ENCODE assay signal across 20 cellular contexts in genomic region chr5:151647320-151647861, GRCh38. TPM values are rescaled to one million over a fixed set of nuclear protein-coding genes. Genes with fewer than 3 reads are reported as not detected.
DNase-seq lines count a peak whose midpoint lies in the region; ATAC-seq and TF ChIP-seq lines count a peak whose summit lies in the region.
"Had no signal": no experiment of that assay in that cellular context is flagged by ENCODE, and none has a peak within 500 bp of the region (broad histone marks: within the 10 kb centered on the region; RNA-seq: fewer than 3 reads in every experiment).

No MANE protein-coding gene starts in this region.

- H2AFZ ChIP-seq in PC-9 (no peak overlapping the region), smooth muscle cell (ENCODE audit: low read depth) (no peak overlapping the region)

- H3K27ac Mint-ChIP-seq in CD14-positive monocyte = peak overlapping the region; percentile 88 to 95 (median 93)
- H3K27ac Mint-ChIP-seq: activated naive CD8-positive, alpha-beta T cell treated with anti-CD3 and anti-CD28 coated beads, Interleukin-2, amount 10 ng/mL, durations not matched to agents 7 days and 5 days; activated T-helper 1 cell treated with anti-CD3 and anti-CD28 coated beads, Interleukin-12 subunit alpha, Interleukin-12 subunit beta, Interleukin-2, Interleukin-4 antibody, amounts not matched to agents 30 ng/mL and 10 ng/mL and 1 ng/mL, durations not matched to agents 14 hours and 24 hours and 36 hours; endodermal cell; stimulated activated naive CD8-positive, alpha-beta T cell treated with anti-CD3 and anti-CD28 coated beads, Interleukin-15, Interleukin-2, amounts not matched to agents 100 ng/mL and 50 ng/mL, for 24 hours had no signal

- H3K9me2 ChIP-seq in PC-9 (ENCODE audit: insufficient read depth) = no peaks in the 10 kb centered on the region

- H3K4me2 ChIP-seq in PC-9 (peak overlapping the region; percentile 29), smooth muscle cell (no peak overlapping the region)

- peaks cover 45% of the 10 kb centered on the region for H3K4me1 Mint-ChIP-seq in CD14-positive monocyte
- H3K4me1 Mint-ChIP-seq: activated naive CD8-positive, alpha-beta T cell treated with anti-CD3 and anti-CD28 coated beads, Interleukin-2, amount 10 ng/mL, durations not matched to agents 7 days and 5 days had no signal

- DNase-seq in CD14-positive monocyte (ENCODE audit: low spot score) (peak; percentile 75), GDM1 (lab: John Stamatoyannopoulos, UW) (peak; percentile 27), PC-9 (peak; percentile 24 to 78), smooth muscle cell (lab: John Stamatoyannopoulos, UW; ENCODE audit: unreplicated experiment) (no peak), NCI-H146 treated with DMSO at 0.1 percent for 48 hours (lab: John Stamatoyannopoulos, UW; ENCODE audit: unreplicated experiment) (no peak)
- DNase-seq: activated naive CD8-positive, alpha-beta T cell treated with anti-CD3 and anti-CD28 coated beads, Interleukin-2, amount 10 ng/mL, durations not matched to agents 7 days and 5 days; endodermal cell; KG1; NCI-H1105; NCI-H524 treated with DMSO at 0.1 percent for 48 hours; stimulated activated CD4-positive, alpha-beta T cell treated with anti-CD3 and anti-CD28 coated beads, Interleukin-4, amount 100 ng/mL, for 1 hour had no signal

- intact Hi-C loops in CD14-positive monocyte (cut with micrococcal nuclease) (no loop called here), PC-9 (cut with micrococcal nuclease; ENCODE audit: unreplicated experiment) (loop anchor here (2.0 to 5.0 kb wide), 3 partner anchors 29 to 75 kb away; no protein-coding TSS in a partner anchor)

- H3K9me3 ChIP-seq in PC-9 (ENCODE audit: insufficient read depth, low read depth) (no peaks in the 10 kb centered on the region), smooth muscle cell (replicated peaks; ENCODE audit: low read depth) (no peaks in the 10 kb centered on the region)
- H3K9me3 ChIP-seq: neutrophil, tibial nerve had no signal

- H3K79me2 ChIP-seq in PC-9 (ENCODE audit: low read depth) (no peaks in the 10 kb centered on the region), smooth muscle cell (ENCODE audit: low read depth) (no peaks in the 10 kb centered on the region)

- H4K20me1 ChIP-seq in PC-9 (ENCODE audit: insufficient read depth) (no peaks in the 10 kb centered on the region), smooth muscle cell (ENCODE audit: low read depth) (no peaks in the 10 kb centered on the region)

- ATAC-seq in esophagus mucosa (peak; percentile 71), GM18858 (IDR thresholded peaks at IDR 0.05; ENCODE audit: unreplicated experiment) (no peak), GM18907 (IDR thresholded peaks at IDR 0.05; ENCODE audit: unreplicated experiment) (no peak)

- H3K9ac ChIP-seq in smooth muscle cell (ENCODE audit: low read depth) = no peak overlapping the region

- no peaks in the 10 kb centered on the region for H3K36me3 Mint-ChIP-seq in CD14-positive monocyte
- H3K36me3 Mint-ChIP-seq: activated naive CD8-positive, alpha-beta T cell treated with anti-CD3 and anti-CD28 coated beads, Interleukin-2, amount 10 ng/mL, durations not matched to agents 7 days and 5 days had no signal

- no peak overlapping the region for H3K4me3 ChIP-seq in PC-9
- no peak overlapping the region for H3K4me3 ChIP-seq in smooth muscle cell
- H3K4me3 ChIP-seq: SK-N-MC, tibial nerve had no signal

- CTCF ChIA-PET in PC-9 (lab: Charles Lee) = interaction anchor here (1.2 kb wide), 1 partner anchor 123 kb away, joined by 3 read pairs; no protein-coding TSS in a partner anchor

- POLR2A ChIA-PET in PC-9 (lab: Charles Lee; ENCODE audit: unreplicated experiment) = interaction anchor here (0.7 kb wide), 1 partner anchor 596 kb away, joined by 52 read pairs; no protein-coding TSS in a partner anchor

- H3K27ac ChIP-seq in PC-9 = peak overlapping the region; percentile 53
- H3K27ac ChIP-seq in smooth muscle cell (ENCODE audit: low read depth) = no peak overlapping the region
- H3K27ac ChIP-seq: C4-2B, neutrophil, SK-N-MC, tibial nerve had no signal

- H3K27me3 ChIP-seq in PC-9 (ENCODE audit: insufficient read depth, low read depth) (no peaks in the 10 kb centered on the region), smooth muscle cell (ENCODE audit: low read depth) (peaks cover 8% of the 10 kb centered on the region)
- H3K27me3 ChIP-seq: neutrophil, tibial nerve had no signal

- H3K36me3 ChIP-seq in PC-9 (ENCODE audit: low read depth) (no peaks in the 10 kb centered on the region), smooth muscle cell (ENCODE audit: low read depth) (no peaks in the 10 kb centered on the region)
- H3K36me3 ChIP-seq: neutrophil, tibial nerve had no signal

- peaks cover 0 to 2% (median 0%) of the 10 kb centered on the region in 7 donors for H3K9me3 Mint-ChIP-seq in CD14-positive monocyte
- H3K9me3 Mint-ChIP-seq: activated naive CD8-positive, alpha-beta T cell treated with anti-CD3 and anti-CD28 coated beads, Interleukin-2, amount 10 ng/mL, durations not matched to agents 7 days and 5 days; activated T-helper 1 cell treated with anti-CD3 and anti-CD28 coated beads, Interleukin-12 subunit alpha, Interleukin-12 subunit beta, Interleukin-2, Interleukin-4 antibody, amounts not matched to agents 30 ng/mL and 10 ng/mL and 1 ng/mL, durations not matched to agents 14 hours and 24 hours and 36 hours; endodermal cell; stimulated activated naive CD8-positive, alpha-beta T cell treated with anti-CD3 and anti-CD28 coated beads, Interleukin-15, Interleukin-2, amounts not matched to agents 100 ng/mL and 50 ng/mL, for 24 hours had no signal

- BruUV-seq in PC-9 (replicated peaks; lab: Mats Ljungman, UMichigan) = no TSS peak

- peaks cover 0 to 1% (median 0%) of the 10 kb centered on the region in 3 donors for H3K27me3 Mint-ChIP-seq in CD14-positive monocyte (ENCODE audit: low read depth in 3 of 3)
- H3K27me3 Mint-ChIP-seq: stimulated activated naive CD8-positive, alpha-beta T cell treated with anti-CD3 and anti-CD28 coated beads, Interleukin-15, Interleukin-2, amounts not matched to agents 100 ng/mL and 50 ng/mL, for 24 hours had no signal

- 89% methylated on average over 5 of the region's 5 CpGs for WGBS in smooth muscle cell (ENCODE audit: low lambda C conversion rate)

- H3K4me3 Mint-ChIP-seq in CD14-positive monocyte = no peak overlapping the region
- H3K4me3 Mint-ChIP-seq: activated naive CD8-positive, alpha-beta T cell treated with anti-CD3 and anti-CD28 coated beads, Interleukin-2, amount 10 ng/mL, durations not matched to agents 7 days and 5 days; activated T-helper 1 cell treated with anti-CD3 and anti-CD28 coated beads, Interleukin-12 subunit alpha, Interleukin-12 subunit beta, Interleukin-2, Interleukin-4 antibody, amounts not matched to agents 30 ng/mL and 10 ng/mL and 1 ng/mL, durations not matched to agents 14 hours and 24 hours and 36 hours; endodermal cell; stimulated activated naive CD8-positive, alpha-beta T cell treated with anti-CD3 and anti-CD28 coated beads, Interleukin-15, Interleukin-2, amounts not matched to agents 100 ng/mL and 50 ng/mL, for 24 hours had no signal

- no peak for TF ChIP-seq CTCF in CD14-positive monocyte (IDR thresholded peaks at IDR 0.05)
- no peak for TF ChIP-seq CTCF in PC-9 (conservative IDR thresholded peaks at IDR 0.05)
- no peak for TF ChIP-seq CTCF in smooth muscle cell (IDR thresholded peaks at IDR 0.05; ENCODE audit: borderline replicate concordance, insufficient read depth, poor library complexity, severe bottlenecking)

- H3F3A ChIP-seq in PC-9 (ENCODE audit: insufficient read depth, low read depth) = peaks cover 23% of the 10 kb centered on the region; the same call in 1 of the 2 replicates
- no peaks in the 10 kb centered on the region for H3F3A ChIP-seq in smooth muscle cell (ENCODE audit: low read depth)

- H3K4me1 ChIP-seq in PC-9 (replicated peaks; ENCODE audit: insufficient read depth) (peaks cover 27% of the 10 kb centered on the region), smooth muscle cell (ENCODE audit: low read depth) (no peaks in the 10 kb centered on the region)
- H3K4me1 ChIP-seq: tibial nerve had no signal

RNA-seq across cellular contexts. Expression of gene SPARC, which starts 39.3 kb away (rescaled TPM):
- polyA plus RNA-seq in CD14-positive monocyte (10 to 100 TPM; 10.7 to 19.7 TPM), smooth muscle cell (13,534 and 19,518 TPM in 2 replicates)
- total RNA-seq in PC-9 (2021) (68.7 and 84.1 TPM in 2 replicates), esophagus mucosa (76.4 TPM), smooth muscle cell (7,113 and 8,137 TPM in 2 replicates)
- total RNA-seq: activated T-helper 1 cell treated with anti-CD3 and anti-CD28 coated beads, Interleukin-12 subunit alpha, Interleukin-12 subunit beta, Interleukin-2, Interleukin-4 antibody, amounts not matched to agents 30 ng/mL and 10 ng/mL and 1 ng/mL, durations not matched to agents 14 hours and 24 hours and 36 hours had no signal

RNA-seq across cellular contexts. Expression of gene FAT2, which starts 56.3 kb away (rescaled TPM):
- polyA plus RNA-seq in CD14-positive monocyte = not detected
- 0.28 and 0.48 TPM in 2 replicates for total RNA-seq in PC-9 (2021)
- 82.5 TPM for total RNA-seq in esophagus mucosa
- 7.0 and 10.1 TPM in 2 replicates for total RNA-seq in smooth muscle cell
- 0.65 and 3.8 TPM in 2 replicates for polyA plus RNA-seq in smooth muscle cell
- total RNA-seq: activated naive CD8-positive, alpha-beta T cell treated with anti-CD3 and anti-CD28 coated beads, Interleukin-2, amount 10 ng/mL, durations not matched to agents 7 days and 5 days; activated T-helper 1 cell treated with anti-CD3 and anti-CD28 coated beads, Interleukin-12 subunit alpha, Interleukin-12 subunit beta, Interleukin-2, Interleukin-4 antibody, amounts not matched to agents 30 ng/mL and 10 ng/mL and 1 ng/mL, durations not matched to agents 14 hours and 24 hours and 36 hours had no signal

Comparison
In these comparisons a context has a peak if more than half of its experiments do, and no peak if none do; other contexts are left out.
1. DNase-seq: peak in CD14-positive monocyte (single experiment), GDM1 (single experiment) and PC-9 (2 of 2); none in smooth muscle cell (single experiment) and NCI-H146 treated with DMSO at 0.1 percent for 48 hours (single experiment).
2. RNA of gene SPARC, which starts 39.3 kb away (total RNA-seq): 7,113 to 8,137 TPM in smooth muscle cell; 68.7 to 84.1 TPM in PC-9 and 76.4 TPM in esophagus mucosa (single experiment); every median in the first group is over 10 times any median in the second.